7 cellular contexts compared by ENCODE assay signal in genomic region chr11:94974178-94974577, GRCh38. TPM values are rescaled to one million over a fixed set of nuclear protein-coding genes. Genes with fewer than 3 reads are reported as not detected.
DNase-seq lines count a peak whose midpoint lies in the region; ATAC-seq, FAIRE-seq and TF ChIP-seq lines count a peak whose summit lies in the region.

No MANE protein-coding gene starts in this region.

- H3K36me3 Mint-ChIP-seq in activated T-helper 2 cell treated with anti-CD3 and anti-CD28 coated beads, Interferon-gamma antibody, Interleukin-2, Interleukin-4, amounts not matched to agents 10 μg/mL and 5 μg/mL and 100 μg/mL, durations not matched to agents 14 hours and 24 hours and 36 hours (ENCODE audit: low read depth): peaks cover 26% of the 10 kb centered on the region
- peaks cover 15 to 35% (median 17%) of the 10 kb centered on the region in 3 donors for H3K36me3 Mint-ChIP-seq in immature natural killer cell

- peaks cover 7% of the 10 kb centered on the region for H3K9me3 Mint-ChIP-seq in activated T-helper 2 cell treated with anti-CD3 and anti-CD28 coated beads, Interferon-gamma antibody, Interleukin-2, Interleukin-4, amounts not matched to agents 10 μg/mL and 5 μg/mL and 100 μg/mL, durations not matched to agents 14 hours and 24 hours and 36 hours
- H3K9me3 Mint-ChIP-seq in immature natural killer cell: no peaks in the 10 kb centered on the region

- TF ChIP-seq CTCF in HL-60 (IDR thresholded peaks at IDR 0.05; ENCODE audit: insufficient read depth, low read length): no peak

- H3K27ac Mint-ChIP-seq in activated T-helper 2 cell treated with anti-CD3 and anti-CD28 coated beads, Interferon-gamma antibody, Interleukin-2, Interleukin-4, amounts not matched to agents 10 μg/mL and 5 μg/mL and 100 μg/mL, durations not matched to agents 14 hours and 24 hours and 36 hours: no peak overlapping the region
- H3K27ac Mint-ChIP-seq in immature natural killer cell: peak overlapping the region in 4 of 6 donors; percentile 95 to 99 (median 98)

- ATAC-seq in HG02981 (IDR thresholded peaks at IDR 0.05; ENCODE audit: unreplicated experiment): no peak

- H3K27me3 Mint-ChIP-seq in activated T-helper 2 cell treated with anti-CD3 and anti-CD28 coated beads, Interferon-gamma antibody, Interleukin-2, Interleukin-4, amounts not matched to agents 10 μg/mL and 5 μg/mL and 100 μg/mL, durations not matched to agents 14 hours and 24 hours and 36 hours (ENCODE audit: low read depth): no peaks in the 10 kb centered on the region
- H3K27me3 Mint-ChIP-seq in immature natural killer cell (ENCODE audit: low read depth in 3 of 3): peaks cover 3 to 10% (median 6%) of the 10 kb centered on the region in 3 donors

- intact Hi-C loops in activated T-helper 2 cell treated with anti-CD3 and anti-CD28 coated beads, Interferon-gamma antibody, Interleukin-2, Interleukin-4, amounts not matched to agents 10 μg/mL and 5 μg/mL and 100 μg/mL, durations not matched to agents 14 hours and 24 hours and 36 hours (cut with micrococcal nuclease): loop anchor here (5.0 to 10.0 kb wide), 4 partner anchors 97 to 839 kb away; partner anchors contain the start of gene SESN3

- peak overlapping the region; percentile 95 for H3K4me3 Mint-ChIP-seq in activated T-helper 2 cell treated with anti-CD3 and anti-CD28 coated beads, Interferon-gamma antibody, Interleukin-2, Interleukin-4, amounts not matched to agents 10 μg/mL and 5 μg/mL and 100 μg/mL, durations not matched to agents 14 hours and 24 hours and 36 hours (ENCODE audit: low read depth)
- peak overlapping the region; percentile 92 to 99 (median 97) for H3K4me3 Mint-ChIP-seq in immature natural killer cell

- no peaks in the 10 kb centered on the region for H3K4me1 ChIP-seq in stomach smooth muscle (ENCODE audit: control insufficient read depth, insufficient read depth, low read length)

- H3K4me3 ChIP-seq in HL-60 (replicated peaks; ENCODE audit: insufficient read depth, low read length) (peak overlapping the region; percentile 86), stomach smooth muscle (ENCODE audit: low read length in 2 of 2) (peak overlapping the region; percentile 89 to 97)

- H3K27me3 ChIP-seq in HL-60 (ENCODE audit: insufficient read depth, poor library complexity, severe bottlenecking) (no peaks in the 10 kb centered on the region), stomach smooth muscle (ENCODE audit: control insufficient read depth in 1 of 2, insufficient read depth in 2 of 2, low read length in 2 of 2) (no peaks in the 10 kb centered on the region)

- no peak for DNase-seq in HL-60 (ENCODE audit: low read depth in 1 of 2, low spot score in 1 of 2)
- DNase-seq in activated T-helper 2 cell treated with anti-CD3 and anti-CD28 coated beads, Interferon-gamma antibody, Interleukin-2, Interleukin-4, amounts not matched to agents 10 μg/mL and 5 μg/mL and 100 μg/mL, durations not matched to agents 14 hours and 24 hours and 36 hours (ENCODE audit: low spot score): no peak
- DNase-seq in immature natural killer cell: no peak
- no peak for DNase-seq in frontal cortex (ENCODE audit: low spot score in 2 of 2)
- no peak for DNase-seq in EL

- H3K27ac ChIP-seq in HL-60 (replicated peaks) (peak overlapping the region; percentile 84; the same call in 1 of the 2 replicates), stomach smooth muscle (ENCODE audit: low read length) (no peak overlapping the region)

- H3K9ac ChIP-seq in stomach smooth muscle (ENCODE audit: low read length in 2 of 2): peak overlapping the region in 1 of 2 donors; percentile 94

- peaks cover 25% of the 10 kb centered on the region for H3K4me1 Mint-ChIP-seq in activated T-helper 2 cell treated with anti-CD3 and anti-CD28 coated beads, Interferon-gamma antibody, Interleukin-2, Interleukin-4, amounts not matched to agents 10 μg/mL and 5 μg/mL and 100 μg/mL, durations not matched to agents 14 hours and 24 hours and 36 hours (ENCODE audit: low read depth)
- H3K4me1 Mint-ChIP-seq in immature natural killer cell: peaks cover 25 to 49% of the 10 kb centered on the region in 2 donors

- no peak for FAIRE-seq in frontal cortex (lab: Jason Lieb, UNC)

- H3K36me3 ChIP-seq in stomach smooth muscle (ENCODE audit: control insufficient read depth in 2 of 2, insufficient read depth in 2 of 2, low read length in 2 of 2): peaks cover 18 to 19% of the 10 kb centered on the region in 2 donors

- no peaks in the 10 kb centered on the region for H3K9me3 ChIP-seq in stomach smooth muscle (ENCODE audit: control insufficient read depth in 2 of 2, low read length in 2 of 2)

RNA-seq across cellular contexts. Expression of gene KDM4D, which starts 0.7 kb away (rescaled TPM):
- total RNA-seq in activated T-helper 2 cell treated with anti-CD3 and anti-CD28 coated beads, Interferon-gamma antibody, Interleukin-2, Interleukin-4, amounts not matched to agents 10 μg/mL and 5 μg/mL and 100 μg/mL, durations not matched to agents 14 hours and 24 hours and 36 hours: 0.48 and 0.84 TPM in 2 replicates
- polyA plus RNA-seq in immature natural killer cell: under 1 TPM in 2 of 3 donors, not detected in 1; 0.10 to 0.22 TPM
- total RNA-seq in frontal cortex: 2.0 TPM

RNA-seq across cellular contexts. Expression of gene CWC15, which starts 0.8 kb away (rescaled TPM):
- 86.1 and 94.4 TPM in 2 replicates for total RNA-seq in activated T-helper 2 cell treated with anti-CD3 and anti-CD28 coated beads, Interferon-gamma antibody, Interleukin-2, Interleukin-4, amounts not matched to agents 10 μg/mL and 5 μg/mL and 100 μg/mL, durations not matched to agents 14 hours and 24 hours and 36 hours
- polyA plus RNA-seq in immature natural killer cell: 10 to 100 TPM; 40.4 to 48.7 (median 47.2) TPM
- 53.8 TPM for total RNA-seq in frontal cortex

RNA-seq across cellular contexts. Expression of gene KDM4E, which starts 50.9 kb away (rescaled TPM):
- not detected in 2 replicates for total RNA-seq in activated T-helper 2 cell treated with anti-CD3 and anti-CD28 coated beads, Interferon-gamma antibody, Interleukin-2, Interleukin-4, amounts not matched to agents 10 μg/mL and 5 μg/mL and 100 μg/mL, durations not matched to agents 14 hours and 24 hours and 36 hours
- polyA plus RNA-seq in immature natural killer cell: not detected
- not detected for total RNA-seq in frontal cortex
